ENCODE assay signal across 25 cellular contexts in genomic region chr5:116289276-116289675, GRCh38.
DNase-seq lines count a peak whose midpoint lies in the region; ATAC-seq and TF ChIP-seq lines count a peak whose summit lies in the region.
"Had no signal": no experiment of that assay in that cellular context is flagged by ENCODE, and none has a peak within 500 bp of the region (broad histone marks: within the 10 kb centered on the region; RNA-seq: fewer than 3 reads in every experiment).

No MANE protein-coding gene starts in this region.

- H3K27me3 ChIP-seq in PC-3 (ENCODE audit: low read length) (no peaks in the 10 kb centered on the region), mesendoderm (ENCODE audit: insufficient read depth, low read length, poor library complexity) (no peaks in the 10 kb centered on the region)
- H3K27me3 ChIP-seq: left lung, neutrophil had no signal

- H3K9me2 ChIP-seq in PC-3 (replicated peaks; ENCODE audit: low read length): no peaks in the 10 kb centered on the region
- H3K9me2 ChIP-seq: SK-N-SH had no signal

- H2AK5ac ChIP-seq in mesendoderm (ENCODE audit: low read length): no peak overlapping the region

- H2AFZ ChIP-seq in PC-3 (ENCODE audit: low read length): no peak overlapping the region

- H3K4me1 ChIP-seq in PC-3 (ENCODE audit: insufficient read depth, low read length) (no peaks in the 10 kb centered on the region), mesendoderm (ENCODE audit: control insufficient read depth, low read depth, low read length) (no peaks in the 10 kb centered on the region)
- H3K4me1 ChIP-seq: HAP-1, left lung had no signal

- H3K56ac ChIP-seq in mesendoderm (ENCODE audit: low read length): no peak overlapping the region

- ATAC-seq in PC-3 (no peak), GM21360 (IDR thresholded peaks at IDR 0.05; ENCODE audit: unreplicated experiment) (no peak)
- ATAC-seq: left lung, mucosa of descending colon had no signal

- no peak overlapping the region for H3K18ac ChIP-seq in mesendoderm (ENCODE audit: low read length)

- CTCF ChIA-PET in PC-3 (lab: Charles Lee): no interaction called here

- no peak overlapping the region for H3K4me2 ChIP-seq in PC-3 (ENCODE audit: low read length)
- no peak overlapping the region for H3K4me2 ChIP-seq in mesendoderm (ENCODE audit: low read length)
- H3K4me2 ChIP-seq: SK-N-SH had no signal

- H3K4ac ChIP-seq in mesendoderm (ENCODE audit: low read depth, low read length): no peak overlapping the region

- no peak overlapping the region for H4K8ac ChIP-seq in mesendoderm (ENCODE audit: low read depth, low read length)

- H2BK15ac ChIP-seq in mesendoderm (replicated peaks; ENCODE audit: low read depth): no peak overlapping the region

- H4K5ac ChIP-seq in mesendoderm (ENCODE audit: low read length): no peak overlapping the region

- WGBS in mesendoderm (ENCODE audit: extremely low coverage, insufficient coverage, low lambda C conversion rate): no CpG with 5 or more reads among the region's 3 CpGs

- BruUV-seq in PC-3 (replicated peaks; lab: Mats Ljungman, UMichigan): no TSS peak

- peak; percentile 22 for DNase-seq in DMS53 (lab: John Stamatoyannopoulos, UW)
- no peak for DNase-seq in DMS53 treated with DMSO at 0.1 percent for 48 hours (lab: John Stamatoyannopoulos, UW; ENCODE audit: unreplicated experiment)
- DNase-seq in PC-3: peak; percentile 10
- DNase-seq in fibroblast of mammary gland (ENCODE audit: low read depth): no peak
- DNase-seq in mesendoderm: peak; percentile 65
- DNase-seq in cerebellum (ENCODE audit: low spot score): no peak
- DNase-seq in nucleus accumbens (lab: John Stamatoyannopoulos, UW): no peak
- DNase-seq: 8988T; activated CD4-positive, alpha-beta T cell treated with anti-CD3 and anti-CD28 coated beads for 4 hours; C1 segment of cervical spinal cord; DMS153; foreskin fibroblast; hypothalamus; left lung; mucosa of descending colon; NCI-H1092 treated with DMSO at 0.1 percent for 48 hours; NCI-H2107; NCI-H524 treated with DMSO at 0.1 percent for 48 hours; retina; SK-N-SH; stimulated activated CD4-positive, alpha-beta T cell treated with anti-CD3 and anti-CD28 coated beads, Interleukin-12 subunit alpha, Interleukin-12 subunit beta, amount 100 ng/mL, for 4 hours had no signal

- H2BK120ac ChIP-seq in mesendoderm (ENCODE audit: low read depth, low read length): no peak overlapping the region

- H3F3A ChIP-seq in PC-3 (ENCODE audit: low read length, unreplicated experiment): no peaks in the 10 kb centered on the region

- no peaks in the 10 kb centered on the region for H3K79me1 ChIP-seq in mesendoderm (ENCODE audit: low read length)

- no peak overlapping the region for H3K23ac ChIP-seq in mesendoderm (ENCODE audit: low read length)

- no peak overlapping the region for H3K4me3 ChIP-seq in PC-3 (ENCODE audit: low read length)
- H3K4me3 ChIP-seq in fibroblast of mammary gland (ENCODE audit: control insufficient read depth, low read depth, low read length): no peak overlapping the region
- no peak overlapping the region for H3K4me3 ChIP-seq in mesendoderm (ENCODE audit: low read length)
- H3K4me3 ChIP-seq: HAP-1, left lung, mucosa of descending colon, thoracic aorta had no signal

- no peak overlapping the region for H3K27ac ChIP-seq in PC-3 (ENCODE audit: low read length)
- H3K27ac ChIP-seq in mesendoderm (ENCODE audit: low read depth, low read length): no peak overlapping the region
- H3K27ac ChIP-seq: left lung, neutrophil, thoracic aorta had no signal

- peaks cover 7% of the 10 kb centered on the region; the same call in 1 of the 2 replicates for H3K9me3 ChIP-seq in PC-3 (ENCODE audit: low read length)
- H3K9me3 ChIP-seq: HAP-1, neutrophil, SK-N-SH had no signal

- H3K79me2 ChIP-seq in PC-3 (ENCODE audit: low read length) (no peaks in the 10 kb centered on the region), mesendoderm (ENCODE audit: control insufficient read depth, insufficient read depth, low read length) (no peaks in the 10 kb centered on the region)

- H4K20me1 ChIP-seq in PC-3 (ENCODE audit: low read length): no peaks in the 10 kb centered on the region

- H3K36me3 ChIP-seq in PC-3 (ENCODE audit: low read depth, low read length): peaks cover 5% of the 10 kb centered on the region; the same call in 1 of the 2 replicates
- H3K36me3 ChIP-seq in mesendoderm (ENCODE audit: control insufficient read depth, insufficient read depth, low read length): no peaks in the 10 kb centered on the region
- H3K36me3 ChIP-seq: HAP-1, neutrophil, thoracic aorta had no signal

- POLR2A ChIA-PET in PC-3 (lab: Charles Lee; ENCODE audit: unreplicated experiment): no interaction called here

- TF ChIP-seq CTCF in PC-3 (conservative IDR thresholded peaks at IDR 0.05; ENCODE audit: low read depth, low read length) (peak; percentile 34), fibroblast of mammary gland (conservative IDR thresholded peaks at IDR 0.05; ENCODE audit: control insufficient read depth, insufficient read depth, low read depth, low read length) (peak; percentile 9)

- H3K9ac ChIP-seq in PC-3 (ENCODE audit: low read length): no peak overlapping the region
- H3K9ac ChIP-seq in mesendoderm (ENCODE audit: low read length): no peak overlapping the region
- H3K9ac ChIP-seq: SK-N-SH had no signal

- no peak overlapping the region for H2BK5ac ChIP-seq in mesendoderm (ENCODE audit: low read length)

- intact Hi-C loops in PC-3 (cut with micrococcal nuclease): no loop called here

Comparison
In these comparisons a context has a peak if more than half of its experiments do, and no peak if none do; other contexts are left out.
1. DNase-seq: peak in DMS53 (single experiment), PC-3 (single experiment) and mesendoderm (single experiment); none in DMS53 treated with DMSO at 0.1 percent for 48 hours (single experiment), fibroblast of mammary gland (single experiment), cerebellum (single experiment) and nucleus accumbens (0 of 56).